ENCODE assay signal across 1 cellular context in the genomic region with DNA sequence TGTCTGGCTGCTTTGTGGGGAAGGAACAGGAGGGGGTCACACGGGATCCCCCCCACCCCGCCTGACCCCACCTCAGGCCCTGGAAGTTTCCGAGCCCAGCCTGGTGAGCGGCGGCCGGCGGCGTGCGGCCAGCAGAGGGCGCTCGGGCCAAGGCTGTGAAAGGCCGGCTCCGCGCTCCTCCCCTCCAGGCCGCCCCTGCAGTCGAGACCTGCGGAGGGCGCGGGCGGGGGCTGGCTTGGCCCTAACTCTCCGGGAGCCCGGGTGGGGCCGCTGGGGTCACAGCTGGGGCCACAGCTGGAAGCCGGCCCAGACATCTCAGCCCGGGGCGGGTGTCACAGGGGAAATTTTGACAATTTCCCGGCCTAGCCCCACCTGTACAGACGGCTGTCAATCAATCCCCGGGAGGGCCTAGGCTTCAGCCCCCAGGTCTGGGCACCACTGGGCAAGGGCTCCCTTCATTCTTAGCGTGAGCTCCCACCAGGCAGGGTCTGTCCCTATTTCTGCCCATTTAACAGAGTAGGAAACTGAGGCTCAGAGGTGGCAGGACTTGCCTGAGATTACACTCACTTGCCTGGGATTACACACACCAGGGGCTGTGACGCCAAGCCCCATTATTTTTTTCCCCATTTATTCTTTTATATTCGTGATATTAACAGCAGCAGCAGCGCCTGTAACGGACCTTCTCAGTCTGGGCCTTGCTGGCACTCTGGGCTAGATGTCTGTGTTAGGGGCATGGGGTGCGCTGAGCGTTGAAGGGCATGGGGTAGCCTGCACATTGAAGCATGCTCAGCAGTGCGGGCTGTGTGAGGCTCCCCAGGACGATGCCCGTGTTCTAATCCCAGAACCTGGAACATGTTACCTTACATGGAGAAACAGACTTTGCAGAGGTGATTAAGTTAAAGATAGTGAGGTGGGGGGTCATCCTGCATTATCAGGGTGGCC.
TF ChIP-seq lines count a peak whose summit lies in the region.

No MANE protein-coding gene starts in this region.

TF ChIP-seq in K562, 482 proteins besides CTCF, POLR2A, EP300 and RAD21 (continued from another document and continues in another):
- TF ChIP-seq, protein P1, sequence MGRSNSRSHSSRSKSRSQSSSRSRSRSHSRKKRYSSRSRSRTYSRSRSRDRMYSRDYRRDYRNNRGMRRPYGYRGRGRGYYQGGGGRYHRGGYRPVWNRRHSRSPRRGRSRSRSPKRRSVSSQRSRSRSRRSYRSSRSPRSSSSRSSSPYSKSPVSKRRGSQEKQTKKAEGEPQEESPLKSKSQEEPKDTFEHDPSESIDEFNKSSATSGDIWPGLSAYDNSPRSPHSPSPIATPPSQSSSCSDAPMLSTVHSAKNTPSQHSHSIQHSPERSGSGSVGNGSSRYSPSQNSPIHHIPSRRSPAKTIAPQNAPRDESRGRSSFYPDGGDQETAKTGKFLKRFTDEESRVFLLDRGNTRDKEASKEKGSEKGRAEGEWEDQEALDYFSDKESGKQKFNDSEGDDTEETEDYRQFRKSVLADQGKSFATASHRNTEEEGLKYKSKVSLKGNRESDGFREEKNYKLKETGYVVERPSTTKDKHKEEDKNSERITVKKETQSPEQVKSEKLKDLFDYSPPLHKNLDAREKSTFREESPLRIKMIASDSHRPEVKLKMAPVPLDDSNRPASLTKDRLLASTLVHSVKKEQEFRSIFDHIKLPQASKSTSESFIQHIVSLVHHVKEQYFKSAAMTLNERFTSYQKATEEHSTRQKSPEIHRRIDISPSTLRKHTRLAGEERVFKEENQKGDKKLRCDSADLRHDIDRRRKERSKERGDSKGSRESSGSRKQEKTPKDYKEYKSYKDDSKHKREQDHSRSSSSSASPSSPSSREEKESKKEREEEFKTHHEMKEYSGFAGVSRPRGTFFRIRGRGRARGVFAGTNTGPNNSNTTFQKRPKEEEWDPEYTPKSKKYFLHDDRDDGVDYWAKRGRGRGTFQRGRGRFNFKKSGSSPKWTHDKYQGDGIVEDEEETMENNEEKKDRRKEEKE (IDR thresholded peaks at IDR 0.05; ENCODE audit: borderline replicate concordance in 1 of 2, control insufficient read depth in 1 of 2, low read depth in 2 of 2, low read length in 1 of 2) = no peak
- TF ChIP-seq GATAD2B (IDR thresholded peaks at IDR 0.05; ENCODE audit: borderline replicate concordance) (no peak), PURB (CRISPR knock-in tag; IDR thresholded peaks at IDR 0.05; ENCODE audit: low read depth) (no peak), SMARCE1 (IDR thresholded peaks at IDR 0.05) (no peak), PRPF4 (IDR thresholded peaks at IDR 0.05; ENCODE audit: insufficient read depth, low read depth, low read length, poor library complexity, severe bottlenecking) (no peak), JUNB (CRISPR knock-in tag; conservative IDR thresholded peaks at IDR 0.05) (no peak), BRCA1 (IDR thresholded peaks at IDR 0.05) (no peak), BRCA1 (CRISPR knock-in tag; IDR thresholded peaks at IDR 0.05) (no peak), XRCC3 (IDR thresholded peaks at IDR 0.05) (no peak), GATAD2A (IDR thresholded peaks at IDR 0.05) (no peak), NFIC (IDR thresholded peaks at IDR 0.05) (no peak), RBM22 (IDR thresholded peaks at IDR 0.05; ENCODE audit: low read depth, low read length, poor library complexity, severe bottlenecking) (no peak), L3MBTL2 (IDR thresholded peaks at IDR 0.05) (0 out of 2 replicates have a peak, but pooled peaks have one; percentile 11), NFXL1 (CRISPR knock-in tag; IDR thresholded peaks at IDR 0.05) (no peak), STAG1 (CRISPR knock-in tag; IDR thresholded peaks at IDR 0.05; ENCODE audit: borderline replicate concordance) (peak; percentile 91; the same call in 1 of the 2 replicates), ZC3H4 (CRISPR knock-in tag; IDR thresholded peaks at IDR 0.05; ENCODE audit: borderline replicate concordance) (no peak), RNF2 (IDR thresholded peaks at IDR 0.05) (no peak), HOXB6 (CRISPR knock-in tag; IDR thresholded peaks at IDR 0.05; ENCODE audit: borderline replicate concordance) (no peak), PCBP2 (IDR thresholded peaks at IDR 0.05; ENCODE audit: low read depth, low read length, poor library complexity, severe bottlenecking) (no peak), ZNF444 (CRISPR knock-in tag; IDR thresholded peaks at IDR 0.05) (no peak), MTA2 (IDR thresholded peaks at IDR 0.05; ENCODE audit: low read depth) (no peak), TEAD4 (IDR thresholded peaks at IDR 0.05; ENCODE audit: low read length) (no peak), TEAD4 (CRISPR knock-in tag; IDR thresholded peaks at IDR 0.05; ENCODE audit: borderline replicate concordance) (no peak), ARID1B (IDR thresholded peaks at IDR 0.05) (no peak), ERF (CRISPR knock-in tag; IDR thresholded peaks at IDR 0.05) (no peak), SPI1 (IDR thresholded peaks at IDR 0.05; ENCODE audit: borderline replicate concordance, low read depth, low read length) (no peak), HMG20A (CRISPR knock-in tag; conservative IDR thresholded peaks at IDR 0.05) (no peak), ZKSCAN3 (CRISPR knock-in tag; IDR thresholded peaks at IDR 0.05) (no peak), ZC3H11A (IDR thresholded peaks at IDR 0.05; ENCODE audit: low read depth, low read length) (no peak), POLR2H (tag; IDR thresholded peaks at IDR 0.05; ENCODE audit: low read depth) (no peak), FIP1L1 (IDR thresholded peaks at IDR 0.05; ENCODE audit: low read depth, low read length, poor library complexity, severe bottlenecking) (peak; percentile 40), RB1 (IDR thresholded peaks at IDR 0.05; ENCODE audit: low read depth) (peak; percentile 84; the same call in 1 of the 2 replicates), SNRNP70 (optimal IDR thresholded peaks at IDR 0.05; ENCODE audit: low read depth, low read length) (no peak), JUND (IDR thresholded peaks at IDR 0.05; ENCODE audit: borderline replicate concordance, low read depth, low read length) (no peak), JUND (tag; IDR thresholded peaks at IDR 0.05; ENCODE audit: borderline replicate concordance, low read depth, low read length) (no peak), POLR3G (IDR thresholded peaks at IDR 0.05; ENCODE audit: extremely low read depth, insufficient read length, insufficient replicate concordance) (no peak), RBM39 (optimal IDR thresholded peaks at IDR 0.05; ENCODE audit: low read depth, low read length) (no peak), YBX1 (IDR thresholded peaks at IDR 0.05) (no peak), ETS2 (tag; IDR thresholded peaks at IDR 0.05; ENCODE audit: borderline replicate concordance, poor library complexity, severe bottlenecking) (no peak), SP2 (IDR thresholded peaks at IDR 0.05; ENCODE audit: extremely low read depth, low read depth, low read length, poor library complexity, severe bottlenecking) (no peak), STAT5A (IDR thresholded peaks at IDR 0.05; ENCODE audit: borderline replicate concordance, low read length) (no peak), STAT5B (CRISPR knock-in tag; IDR thresholded peaks at IDR 0.05) (no peak), POLR2AphosphoS5 (IDR thresholded peaks at IDR 0.05; ENCODE audit: control insufficient read depth, insufficient read depth, low read depth, low read length) (no peak), CREM (IDR thresholded peaks at IDR 0.05; ENCODE audit: low read depth) (no peak)
- TF ChIP-seq, protein P2, sequence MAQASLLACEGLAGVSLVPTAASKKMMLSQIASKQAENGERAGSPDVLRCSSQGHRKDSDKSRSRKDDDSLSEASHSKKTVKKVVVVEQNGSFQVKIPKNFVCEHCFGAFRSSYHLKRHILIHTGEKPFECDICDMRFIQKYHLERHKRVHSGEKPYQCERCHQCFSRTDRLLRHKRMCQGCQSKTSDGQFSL (CRISPR knock-in tag; IDR thresholded peaks at IDR 0.05) = no peak
- TF ChIP-seq, protein P2 (tag; IDR thresholded peaks at IDR 0.05) = peak in 1 of 2 experiments; percentile 55; a peak in 2 of 4 replicates
- TF ChIP-seq, protein P3, sequence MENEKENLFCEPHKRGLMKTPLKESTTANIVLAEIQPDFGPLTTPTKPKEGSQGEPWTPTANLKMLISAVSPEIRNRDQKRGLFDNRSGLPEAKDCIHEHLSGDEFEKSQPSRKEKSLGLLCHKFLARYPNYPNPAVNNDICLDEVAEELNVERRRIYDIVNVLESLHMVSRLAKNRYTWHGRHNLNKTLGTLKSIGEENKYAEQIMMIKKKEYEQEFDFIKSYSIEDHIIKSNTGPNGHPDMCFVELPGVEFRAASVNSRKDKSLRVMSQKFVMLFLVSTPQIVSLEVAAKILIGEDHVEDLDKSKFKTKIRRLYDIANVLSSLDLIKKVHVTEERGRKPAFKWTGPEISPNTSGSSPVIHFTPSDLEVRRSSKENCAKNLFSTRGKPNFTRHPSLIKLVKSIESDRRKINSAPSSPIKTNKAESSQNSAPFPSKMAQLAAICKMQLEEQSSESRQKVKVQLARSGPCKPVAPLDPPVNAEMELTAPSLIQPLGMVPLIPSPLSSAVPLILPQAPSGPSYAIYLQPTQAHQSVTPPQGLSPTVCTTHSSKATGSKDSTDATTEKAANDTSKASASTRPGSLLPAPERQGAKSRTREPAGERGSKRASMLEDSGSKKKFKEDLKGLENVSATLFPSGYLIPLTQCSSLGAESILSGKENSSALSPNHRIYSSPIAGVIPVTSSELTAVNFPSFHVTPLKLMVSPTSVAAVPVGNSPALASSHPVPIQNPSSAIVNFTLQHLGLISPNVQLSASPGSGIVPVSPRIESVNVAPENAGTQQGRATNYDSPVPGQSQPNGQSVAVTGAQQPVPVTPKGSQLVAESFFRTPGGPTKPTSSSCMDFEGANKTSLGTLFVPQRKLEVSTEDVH (IDR thresholded peaks at IDR 0.05; ENCODE audit: low read depth, partially characterized antibody) = no peak
- TF ChIP-seq, protein P4, sequence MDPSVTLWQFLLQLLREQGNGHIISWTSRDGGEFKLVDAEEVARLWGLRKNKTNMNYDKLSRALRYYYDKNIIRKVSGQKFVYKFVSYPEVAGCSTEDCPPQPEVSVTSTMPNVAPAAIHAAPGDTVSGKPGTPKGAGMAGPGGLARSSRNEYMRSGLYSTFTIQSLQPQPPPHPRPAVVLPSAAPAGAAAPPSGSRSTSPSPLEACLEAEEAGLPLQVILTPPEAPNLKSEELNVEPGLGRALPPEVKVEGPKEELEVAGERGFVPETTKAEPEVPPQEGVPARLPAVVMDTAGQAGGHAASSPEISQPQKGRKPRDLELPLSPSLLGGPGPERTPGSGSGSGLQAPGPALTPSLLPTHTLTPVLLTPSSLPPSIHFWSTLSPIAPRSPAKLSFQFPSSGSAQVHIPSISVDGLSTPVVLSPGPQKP (CRISPR knock-in tag; IDR thresholded peaks at IDR 0.05) = no peak
- TF ChIP-seq, protein P5, sequence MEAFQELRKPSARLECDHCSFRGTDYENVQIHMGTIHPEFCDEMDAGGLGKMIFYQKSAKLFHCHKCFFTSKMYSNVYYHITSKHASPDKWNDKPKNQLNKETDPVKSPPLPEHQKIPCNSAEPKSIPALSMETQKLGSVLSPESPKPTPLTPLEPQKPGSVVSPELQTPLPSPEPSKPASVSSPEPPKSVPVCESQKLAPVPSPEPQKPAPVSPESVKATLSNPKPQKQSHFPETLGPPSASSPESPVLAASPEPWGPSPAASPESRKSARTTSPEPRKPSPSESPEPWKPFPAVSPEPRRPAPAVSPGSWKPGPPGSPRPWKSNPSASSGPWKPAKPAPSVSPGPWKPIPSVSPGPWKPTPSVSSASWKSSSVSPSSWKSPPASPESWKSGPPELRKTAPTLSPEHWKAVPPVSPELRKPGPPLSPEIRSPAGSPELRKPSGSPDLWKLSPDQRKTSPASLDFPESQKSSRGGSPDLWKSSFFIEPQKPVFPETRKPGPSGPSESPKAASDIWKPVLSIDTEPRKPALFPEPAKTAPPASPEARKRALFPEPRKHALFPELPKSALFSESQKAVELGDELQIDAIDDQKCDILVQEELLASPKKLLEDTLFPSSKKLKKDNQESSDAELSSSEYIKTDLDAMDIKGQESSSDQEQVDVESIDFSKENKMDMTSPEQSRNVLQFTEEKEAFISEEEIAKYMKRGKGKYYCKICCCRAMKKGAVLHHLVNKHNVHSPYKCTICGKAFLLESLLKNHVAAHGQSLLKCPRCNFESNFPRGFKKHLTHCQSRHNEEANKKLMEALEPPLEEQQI (IDR thresholded peaks at IDR 0.05) = no peak
- TF ChIP-seq, protein P6, sequence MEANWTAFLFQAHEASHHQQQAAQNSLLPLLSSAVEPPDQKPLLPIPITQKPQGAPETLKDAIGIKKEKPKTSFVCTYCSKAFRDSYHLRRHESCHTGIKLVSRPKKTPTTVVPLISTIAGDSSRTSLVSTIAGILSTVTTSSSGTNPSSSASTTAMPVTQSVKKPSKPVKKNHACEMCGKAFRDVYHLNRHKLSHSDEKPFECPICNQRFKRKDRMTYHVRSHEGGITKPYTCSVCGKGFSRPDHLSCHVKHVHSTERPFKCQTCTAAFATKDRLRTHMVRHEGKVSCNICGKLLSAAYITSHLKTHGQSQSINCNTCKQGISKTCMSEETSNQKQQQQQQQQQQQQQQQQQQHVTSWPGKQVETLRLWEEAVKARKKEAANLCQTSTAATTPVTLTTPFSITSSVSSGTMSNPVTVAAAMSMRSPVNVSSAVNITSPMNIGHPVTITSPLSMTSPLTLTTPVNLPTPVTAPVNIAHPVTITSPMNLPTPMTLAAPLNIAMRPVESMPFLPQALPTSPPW (CRISPR knock-in tag; IDR thresholded peaks at IDR 0.05) = peak; percentile 57
- TF ChIP-seq, protein P7, sequence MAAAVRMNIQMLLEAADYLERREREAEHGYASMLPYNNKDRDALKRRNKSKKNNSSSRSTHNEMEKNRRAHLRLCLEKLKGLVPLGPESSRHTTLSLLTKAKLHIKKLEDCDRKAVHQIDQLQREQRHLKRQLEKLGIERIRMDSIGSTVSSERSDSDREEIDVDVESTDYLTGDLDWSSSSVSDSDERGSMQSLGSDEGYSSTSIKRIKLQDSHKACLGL (CRISPR knock-in tag; IDR thresholded peaks at IDR 0.05; ENCODE audit: borderline replicate concordance, poor library complexity, severe bottlenecking) = no peak
- TF ChIP-seq, protein P8, sequence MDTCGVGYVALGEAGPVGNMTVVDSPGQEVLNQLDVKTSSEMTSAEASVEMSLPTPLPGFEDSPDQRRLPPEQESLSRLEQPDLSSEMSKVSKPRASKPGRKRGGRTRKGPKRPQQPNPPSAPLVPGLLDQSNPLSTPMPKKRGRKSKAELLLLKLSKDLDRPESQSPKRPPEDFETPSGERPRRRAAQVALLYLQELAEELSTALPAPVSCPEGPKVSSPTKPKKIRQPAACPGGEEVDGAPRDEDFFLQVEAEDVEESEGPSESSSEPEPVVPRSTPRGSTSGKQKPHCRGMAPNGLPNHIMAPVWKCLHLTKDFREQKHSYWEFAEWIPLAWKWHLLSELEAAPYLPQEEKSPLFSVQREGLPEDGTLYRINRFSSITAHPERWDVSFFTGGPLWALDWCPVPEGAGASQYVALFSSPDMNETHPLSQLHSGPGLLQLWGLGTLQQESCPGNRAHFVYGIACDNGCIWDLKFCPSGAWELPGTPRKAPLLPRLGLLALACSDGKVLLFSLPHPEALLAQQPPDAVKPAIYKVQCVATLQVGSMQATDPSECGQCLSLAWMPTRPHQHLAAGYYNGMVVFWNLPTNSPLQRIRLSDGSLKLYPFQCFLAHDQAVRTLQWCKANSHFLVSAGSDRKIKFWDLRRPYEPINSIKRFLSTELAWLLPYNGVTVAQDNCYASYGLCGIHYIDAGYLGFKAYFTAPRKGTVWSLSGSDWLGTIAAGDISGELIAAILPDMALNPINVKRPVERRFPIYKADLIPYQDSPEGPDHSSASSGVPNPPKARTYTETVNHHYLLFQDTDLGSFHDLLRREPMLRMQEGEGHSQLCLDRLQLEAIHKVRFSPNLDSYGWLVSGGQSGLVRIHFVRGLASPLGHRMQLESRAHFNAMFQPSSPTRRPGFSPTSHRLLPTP (IDR thresholded peaks at IDR 0.05; ENCODE audit: borderline replicate concordance, extremely low read depth, insufficient read length) = no peak
